Comparison of ENCODE assay signal across 1 cellular context in genomic region chr6:39330476-39330875, GRCh38.
TF ChIP-seq lines count a peak whose summit lies in the region.

No MANE protein-coding gene starts in this region.

TF ChIP-seq in GM12878, 131 proteins besides CTCF, POLR2A, EP300 and RAD21 (continued from another document):
- TF ChIP-seq BCLAF1 (IDR thresholded peaks at IDR 0.05) (no peak), NFXL1 (IDR thresholded peaks at IDR 0.05; ENCODE audit: borderline replicate concordance) (no peak), ZNF207 (IDR thresholded peaks at IDR 0.05; ENCODE audit: borderline replicate concordance) (no peak), JUNB (IDR thresholded peaks at IDR 0.05) (no peak), ATF7 (IDR thresholded peaks at IDR 0.05; ENCODE audit: low read depth) (no peak), E2F8 (IDR thresholded peaks at IDR 0.05; ENCODE audit: low read depth, partially characterized antibody) (no peak), MLLT1 (IDR thresholded peaks at IDR 0.05) (no peak), CREB1 (IDR thresholded peaks at IDR 0.05; ENCODE audit: low read depth) (no peak), RFX5 (IDR thresholded peaks at IDR 0.05; ENCODE audit: low read depth, low read length) (no peak), ASH2L (IDR thresholded peaks at IDR 0.05; ENCODE audit: borderline replicate concordance, low read depth) (no peak), HDAC2 (IDR thresholded peaks at IDR 0.05) (no peak), YY1 (IDR thresholded peaks at IDR 0.05; ENCODE audit: low read depth, low read length) (no peak)
- TF ChIP-seq, protein P1, sequence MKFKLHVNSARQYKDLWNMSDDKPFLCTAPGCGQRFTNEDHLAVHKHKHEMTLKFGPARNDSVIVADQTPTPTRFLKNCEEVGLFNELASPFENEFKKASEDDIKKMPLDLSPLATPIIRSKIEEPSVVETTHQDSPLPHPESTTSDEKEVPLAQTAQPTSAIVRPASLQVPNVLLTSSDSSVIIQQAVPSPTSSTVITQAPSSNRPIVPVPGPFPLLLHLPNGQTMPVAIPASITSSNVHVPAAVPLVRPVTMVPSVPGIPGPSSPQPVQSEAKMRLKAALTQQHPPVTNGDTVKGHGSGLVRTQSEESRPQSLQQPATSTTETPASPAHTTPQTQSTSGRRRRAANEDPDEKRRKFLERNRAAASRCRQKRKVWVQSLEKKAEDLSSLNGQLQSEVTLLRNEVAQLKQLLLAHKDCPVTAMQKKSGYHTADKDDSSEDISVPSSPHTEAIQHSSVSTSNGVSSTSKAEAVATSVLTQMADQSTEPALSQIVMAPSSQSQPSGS (IDR thresholded peaks at IDR 0.05; ENCODE audit: low read length) = no peak
- TF ChIP-seq, protein P2, sequence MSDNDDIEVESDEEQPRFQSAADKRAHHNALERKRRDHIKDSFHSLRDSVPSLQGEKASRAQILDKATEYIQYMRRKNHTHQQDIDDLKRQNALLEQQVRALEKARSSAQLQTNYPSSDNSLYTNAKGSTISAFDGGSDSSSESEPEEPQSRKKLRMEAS (IDR thresholded peaks at IDR 0.05; ENCODE audit: low read depth, low read length) = no peak
TF ChIP-seq in GM12878: peak in this region for 0.
